In the genomic region with DNA sequence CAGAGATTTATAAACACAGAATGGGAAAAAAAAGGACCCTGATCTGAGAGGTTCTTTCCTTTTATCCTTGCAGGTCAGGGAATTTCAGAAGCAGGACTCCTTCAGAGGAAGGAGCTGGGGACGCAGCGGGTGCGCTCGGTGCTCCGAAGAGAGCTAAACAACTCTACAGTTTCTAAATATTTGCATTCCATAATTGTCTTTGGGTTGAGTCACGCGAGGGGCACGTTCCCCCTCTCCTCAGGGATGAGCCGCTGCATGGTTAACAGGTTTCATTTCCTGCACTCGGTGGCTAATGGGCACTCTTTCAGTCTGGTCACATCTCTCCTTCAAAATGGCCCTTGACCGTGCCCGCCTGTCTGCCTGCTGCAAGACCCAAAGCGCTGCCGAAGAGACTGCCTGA, we compare ENCODE assay signal across 16 cellular contexts.
"Had no signal": no experiment of that assay in that cellular context is flagged by ENCODE, and none has a peak within 500 bp of the region (broad histone marks: within the 10 kb centered on the region; RNA-seq: fewer than 3 reads in every experiment).

No MANE protein-coding gene starts in this region.

- H3K27ac ChIP-seq: body of pancreas, epithelial cell of prostate, transverse colon had no signal

- H3K9me3 ChIP-seq: body of pancreas, transverse colon had no signal

- H3K36me3 ChIP-seq: transverse colon had no signal

- H3K4me1 ChIP-seq: body of pancreas, transverse colon had no signal

- DNase-seq: activated CD4-positive, alpha-beta T cell treated with anti-CD3 and anti-CD28 coated beads for 1 hour; activated CD4-positive, alpha-beta T cell treated with anti-CD3 and anti-CD28 coated beads, Interleukin-2, amount 50 U/mL, for 48 hours; activated effector memory CD4-positive, alpha-beta T cell treated with anti-CD3 and anti-CD28 coated beads, Interleukin-2, amount 50 U/mL, for 16 hours; activated T-cell treated with anti-CD3 and anti-CD28 coated beads, Interleukin-2, amount 50 U/mL, for 4 hours; amniotic stem cell; body of pancreas; effector memory CD4-positive, alpha-beta T cell; hippocampal formation; naive thymus-derived CD4-positive, alpha-beta T cell; small intestine; T-helper 9 cell; transverse colon had no signal

- H3K4me3 ChIP-seq: body of pancreas, lung, transverse colon had no signal

- ATAC-seq: activated naive CD4-positive, alpha-beta T cell treated with anti-CD3 and anti-CD28 coated beads, Interleukin-2, amount 50 U/mL, for 72 hours; activated T-cell treated with anti-CD3 and anti-CD28 coated beads, Interleukin-2, amount 50 U/mL, for 4 hours; body of pancreas; naive thymus-derived CD4-positive, alpha-beta T cell; stimulated activated effector memory CD8-positive, alpha-beta T cell treated with anti-CD3 and anti-CD28 coated beads, Interleukin-12 subunit alpha, Interleukin-12 subunit beta, amount 100 ng/mL, for 72 hours had no signal

- H3K27me3 ChIP-seq: body of pancreas, transverse colon had no signal
